ENCODE assay signal across 1 cellular context in genomic region chr11:35146074-35146521, GRCh38.
TF ChIP-seq lines count a peak whose summit lies in the region.

No MANE protein-coding gene starts in this region.

TF ChIP-seq in A549, 52 proteins besides CTCF, POLR2A, EP300 and RAD21 (continued from another document):
- no peak for TF ChIP-seq RNF2 (IDR thresholded peaks at IDR 0.05; ENCODE audit: borderline replicate concordance, low read depth)
- no peak for TF ChIP-seq CEBPB (IDR thresholded peaks at IDR 0.05)
- no peak for TF ChIP-seq EHF (CRISPR knock-in tag; IDR thresholded peaks at IDR 0.05)
- no peak for TF ChIP-seq TP53 (CRISPR knock-in tag; IDR thresholded peaks at IDR 0.05)
- no peak for TF ChIP-seq BCL3 (IDR thresholded peaks at IDR 0.05)
- TF ChIP-seq CHD4 (IDR thresholded peaks at IDR 0.05; ENCODE audit: borderline replicate concordance), result no peak
- TF ChIP-seq NFE2L2 (conservative IDR thresholded peaks at IDR 0.05; ENCODE audit: low read length), result no peak
- no peak for TF ChIP-seq FOSB (CRISPR knock-in tag; IDR thresholded peaks at IDR 0.05)
- TF ChIP-seq HES2 (IDR thresholded peaks at IDR 0.05), result no peak
